ENCODE assay signal across 8 cellular contexts in the genomic region with DNA sequence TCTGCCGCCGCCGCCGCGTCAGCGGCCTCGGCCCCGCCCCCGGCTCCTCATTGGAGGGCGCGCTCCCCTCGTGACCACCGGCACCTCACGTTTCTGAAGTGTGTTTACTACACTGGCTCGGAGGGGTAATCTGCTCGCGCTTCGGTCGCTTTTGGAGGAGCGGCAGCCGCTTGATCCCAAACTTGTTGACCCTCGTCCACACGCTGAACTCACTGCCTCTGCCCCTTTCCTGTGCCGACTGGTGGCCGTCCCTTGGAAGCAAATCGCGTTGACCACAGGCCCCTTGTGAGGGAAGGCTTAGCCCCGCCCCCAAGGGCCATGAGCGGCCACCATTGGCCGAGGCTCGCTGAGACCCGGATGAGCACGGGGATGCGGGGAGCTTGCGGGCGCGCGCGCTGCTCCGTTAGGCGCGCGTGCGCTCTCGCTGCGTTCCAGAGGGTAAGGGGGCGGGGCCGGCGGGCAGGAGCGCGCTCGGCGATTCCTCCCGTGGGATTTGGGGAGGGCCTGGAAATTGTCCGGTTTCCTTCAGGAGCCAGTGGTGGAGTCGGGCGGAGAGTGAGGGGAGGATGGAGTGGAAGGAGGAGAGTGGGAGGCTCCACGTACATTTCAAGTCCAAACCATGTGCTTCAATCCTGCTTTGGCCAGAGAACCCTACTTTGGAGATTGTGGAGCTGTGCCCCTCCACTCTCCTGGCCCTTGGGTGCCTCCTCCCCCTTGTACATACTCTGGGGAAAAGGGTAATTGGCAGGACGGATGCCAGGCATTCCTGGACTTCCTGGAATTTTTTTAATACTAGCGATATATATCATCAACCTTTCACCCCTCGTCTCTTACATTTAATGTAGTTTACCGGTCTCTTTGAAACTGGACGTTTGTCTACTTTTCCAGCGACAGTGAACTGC. TPM values are rescaled to one million over a fixed set of nuclear protein-coding genes. Genes with fewer than 3 reads are reported as not detected.
DNase-seq lines count a peak whose midpoint lies in the region; ATAC-seq and TF ChIP-seq lines count a peak whose summit lies in the region.

A gene (minus strand): TSS at position 3 of the 902 bp plus-strand sequence. CDS start 588 bp downstream, outside the sequence.

- peak; percentile 88 for ATAC-seq in HG02642 (IDR thresholded peaks at IDR 0.05; ENCODE audit: poor library complexity, unreplicated experiment)
- peak; percentile 96 to 99 (median 98) for ATAC-seq in heart left ventricle

- H3K4me3 ChIP-seq in adrenal gland (peak within 1 kb of the TSS; percentile 71 to 92 (median 89)), heart left ventricle (peak within 1 kb of the TSS; percentile 73 to 98 (median 86)), parathyroid adenoma (ENCODE audit: low read depth, low read length) (peak within 1 kb of the TSS; percentile 98), tibial artery (peak within 1 kb of the TSS; percentile 69 to 72)

- intact Hi-C loops in T-helper 1 cell treated with Interleukin-12 subunit alpha and Interleukin-12 subunit beta and Interleukin-4 antibody, amounts not matched to agents 30 ng/mL and 1 ng/mL, for 36 hours (cut with micrococcal nuclease) = loop anchor here (1.0 to 10.0 kb wide), 14 partner anchors 106 to 1959 kb away; a partner anchor contains a TSS
- intact Hi-C loops in adrenal gland (cut with DNase I) (loop anchor here in 1 of 2 donors (10.0 kb wide), 1 partner anchor 139 kb away; a partner anchor contains a TSS), heart left ventricle (cut with DNase I) (loop anchor here in 8 of 10 donors (1.0 to 10.0 kb wide), 11 partner anchors 66 to 321 kb away; a partner anchor contains a TSS), tibial artery (cut with DNase I; ENCODE audit: low total_unique reads) (loop anchor here (2.0 to 10.0 kb wide), 2 partner anchors 59 to 137 kb away; no protein-coding TSS in a partner anchor)

- peak in 1 of 2 donors; percentile 20 for TF ChIP-seq POLR2A in adrenal gland (IDR thresholded peaks at IDR 0.05)
- TF ChIP-seq POLR2A in heart left ventricle (IDR thresholded peaks at IDR 0.05) = no peak

- WGBS in adrenal gland, 4 donors = 1 to 6% (median 1%) methylated on average over 10 to 64 of the region's 64 CpGs
- 1% methylated on average over 36 to 64 of the region's 64 CpGs for WGBS in heart left ventricle, 4 donors

- H3K79me2 ChIP-seq in parathyroid adenoma = peaks cover 1% of the 10 kb centered on the region

- peak within 1 kb of the TSS; percentile 94 to 97 (median 95) for H3K27ac ChIP-seq in adrenal gland
- H3K27ac ChIP-seq in heart left ventricle = peak within 1 kb of the TSS; percentile 72 to 99 (median 95)
- peak within 1 kb of the TSS; percentile 81 for H3K27ac ChIP-seq in parathyroid adenoma
- peak within 1 kb of the TSS; percentile 88 to 94 for H3K27ac ChIP-seq in tibial artery

- H3K9ac ChIP-seq in parathyroid adenoma = no peak within 1 kb of the TSS

- peak; percentile 90 for DNase-seq in GM04504 (ENCODE audit: low read depth)
- peak; percentile 94 for DNase-seq in NCI-H1436 (lab: John Stamatoyannopoulos, UW)
- DNase-seq in adrenal gland = peak; percentile 95 to 98 (median 97)
- DNase-seq in heart left ventricle = peak; percentile 96 to 98 (median 97)
- peak; percentile 95 to 97 for DNase-seq in tibial artery

- H3K9me3 ChIP-seq in adrenal gland (replicated peaks in 1 of 3) = no peaks in the 10 kb centered on the region
- peaks cover 0 to 4% (median 0%) of the 10 kb centered on the region in 12 donors for H3K9me3 ChIP-seq in heart left ventricle
- no peaks in the 10 kb centered on the region for H3K9me3 ChIP-seq in parathyroid adenoma (ENCODE audit: control insufficient read depth, low read length)
- no peaks in the 10 kb centered on the region for H3K9me3 ChIP-seq in tibial artery

- H2AFZ ChIP-seq in parathyroid adenoma = peak within 1 kb of the TSS; percentile 98

- TF ChIP-seq CTCF in adrenal gland (IDR thresholded peaks at IDR 0.05) (peak in 1 of 6 experiments; percentile 5), heart left ventricle (IDR thresholded peaks at IDR 0.05) (no peak), parathyroid adenoma (IDR thresholded peaks at IDR 0.05) (no peak), tibial artery (IDR thresholded peaks at IDR 0.05) (no peak)

- no peaks in the 10 kb centered on the region for H3K27me3 ChIP-seq in adrenal gland
- no peaks in the 10 kb centered on the region for H3K27me3 ChIP-seq in heart left ventricle
- H3K27me3 ChIP-seq in parathyroid adenoma (ENCODE audit: control insufficient read depth, insufficient read depth, low read length) = no peaks in the 10 kb centered on the region
- H3K27me3 ChIP-seq in tibial artery = no peaks in the 10 kb centered on the region

- H3K36me3 ChIP-seq in adrenal gland (replicated peaks in 1 of 2) (no peaks in the 10 kb centered on the region), heart left ventricle (no peaks in the 10 kb centered on the region), parathyroid adenoma (ENCODE audit: control insufficient read depth, insufficient read depth, low read length) (no peaks in the 10 kb centered on the region), tibial artery (no peaks in the 10 kb centered on the region)

- H3K4me1 ChIP-seq in adrenal gland (replicated peaks in 1 of 2) (peaks cover 10 to 20% of the 10 kb centered on the region in 2 donors), heart left ventricle (peaks cover 0 to 30% (median 18%) of the 10 kb centered on the region in 12 donors), parathyroid adenoma (peaks cover 14% of the 10 kb centered on the region), tibial artery (peaks cover 0 to 26% (median 17%) of the 10 kb centered on the region in 4 donors)

- peak within 1 kb of the TSS; percentile 100 for H3K4me2 ChIP-seq in parathyroid adenoma (ENCODE audit: low read length)

RNA-seq across cellular contexts. Expression of the gene that starts here (rescaled TPM):
- total RNA-seq in T-helper 1 cell treated with Interleukin-12 subunit alpha and Interleukin-12 subunit beta and Interleukin-4 antibody, amounts not matched to agents 30 ng/mL and 1 ng/mL, for 36 hours = 10.1 and 10.7 TPM in 2 replicates
- total RNA-seq in adrenal gland (10 to 100 TPM in 7 of 8 donors, 1 to 10 TPM in 1; 8.2 to 51.5 (median 15.9) TPM), heart left ventricle (10 to 100 TPM in 5 of 9 donors, 1 to 10 TPM in 4; 6.7 to 20.4 (median 12.0) TPM)
- polyA plus RNA-seq in adrenal gland (1 to 10 TPM; 4.7 to 9.3 (median 5.2) TPM), heart left ventricle (10 to 100 TPM in 1 of 2 donors, 1 to 10 TPM in 1; 4.3 to 20.7 TPM)

Comparison
In these comparisons a context has a peak if more than half of its experiments do, and no peak if none do; other contexts are left out.
1. Peak in every context shown above with its lines: DNase-seq, ATAC-seq, H3K4me3 ChIP-seq and H3K27ac ChIP-seq.